Comparison of ENCODE assay signal across 26 cellular contexts in genomic region chr5:132213666-132214065, GRCh38.
"Had no signal": no experiment of that assay in that cellular context is flagged by ENCODE, and none has a peak within 500 bp of the region (broad histone marks: within the 10 kb centered on the region; RNA-seq: fewer than 3 reads in every experiment).

No MANE protein-coding gene starts in this region.

- ATAC-seq: gastrocnemius medialis; left colon; naive thymus-derived CD4-positive, alpha-beta T cell; right cardiac atrium; stimulated activated effector memory CD8-positive, alpha-beta T cell treated with anti-CD3 and anti-CD28 coated beads, Interleukin-12 subunit alpha, Interleukin-12 subunit beta, amount 100 ng/mL, for 72 hours had no signal

- H3K36me3 ChIP-seq: neural progenitor cell had no signal

- H3K27me3 ChIP-seq: dorsolateral prefrontal cortex, gastrocnemius medialis, neural progenitor cell, stomach, thyroid gland had no signal

- H3K27ac Mint-ChIP-seq: memory B cell; mesothelial cell of epicardium; naive thymus-derived CD4-positive, alpha-beta T cell; nephron; neural progenitor cell; stimulated activated effector memory CD8-positive, alpha-beta T cell treated with anti-CD3 and anti-CD28 coated beads, Interleukin-12 subunit alpha, Interleukin-12 subunit beta, amount 100 ng/mL, for 72 hours; type B pancreatic cell had no signal

- H3K9me3 ChIP-seq: gastrocnemius medialis, prostate gland, stomach, thyroid gland had no signal

- H3K9me3 Mint-ChIP-seq: memory B cell; mesothelial cell of epicardium; naive thymus-derived CD4-positive, alpha-beta T cell; nephron; neural progenitor cell; stimulated activated effector memory CD8-positive, alpha-beta T cell treated with anti-CD3 and anti-CD28 coated beads, Interleukin-12 subunit alpha, Interleukin-12 subunit beta, amount 100 ng/mL, for 72 hours; type B pancreatic cell had no signal

- DNase-seq: caudate nucleus; cerebellar nuclear complex; dorsolateral prefrontal cortex; effector CD4-positive, alpha-beta T cell; foreskin fibroblast; gastrocnemius medialis; head of caudate nucleus; hippocampal formation; left colon; naive thymus-derived CD4-positive, alpha-beta T cell; stimulated activated CD4-positive, alpha-beta T cell treated with anti-CD3 and anti-CD28 coated beads, Interleukin-2, amount 100 ng/mL, for 24 hours; stimulated activated CD4-positive, alpha-beta T cell treated with anti-CD3 and anti-CD28 coated beads, Interleukin-4, amount 100 ng/mL, for 24 hours; stimulated activated naive CD4-positive, alpha-beta T cell treated with Interleukin-2 at 50 U/mL for 16 hours; stomach; thyroid gland had no signal

- H3K36me3 Mint-ChIP-seq: memory B cell had no signal

- H3K4me3 Mint-ChIP-seq: memory B cell; mesothelial cell of epicardium; naive thymus-derived CD4-positive, alpha-beta T cell; nephron; neural progenitor cell; stimulated activated effector memory CD8-positive, alpha-beta T cell treated with anti-CD3 and anti-CD28 coated beads, Interleukin-12 subunit alpha, Interleukin-12 subunit beta, amount 100 ng/mL, for 72 hours; type B pancreatic cell had no signal

- H3K4me3 ChIP-seq: dorsolateral prefrontal cortex, gastrocnemius medialis, lung, neural progenitor cell, prostate gland, smooth muscle cell, stomach, thyroid gland had no signal

- H3K27ac ChIP-seq: neural progenitor cell, parathyroid adenoma, prostate gland, thyroid gland had no signal

- H3K4me1 ChIP-seq: neural progenitor cell had no signal

- H3K27me3 Mint-ChIP-seq: memory B cell; naive thymus-derived CD4-positive, alpha-beta T cell; type B pancreatic cell had no signal

- H3K4me1 Mint-ChIP-seq: memory B cell; stimulated activated effector memory CD8-positive, alpha-beta T cell treated with anti-CD3 and anti-CD28 coated beads, Interleukin-12 subunit alpha, Interleukin-12 subunit beta, amount 100 ng/mL, for 72 hours had no signal
